ENCODE assay signal across 23 cellular contexts in the genomic region with DNA sequence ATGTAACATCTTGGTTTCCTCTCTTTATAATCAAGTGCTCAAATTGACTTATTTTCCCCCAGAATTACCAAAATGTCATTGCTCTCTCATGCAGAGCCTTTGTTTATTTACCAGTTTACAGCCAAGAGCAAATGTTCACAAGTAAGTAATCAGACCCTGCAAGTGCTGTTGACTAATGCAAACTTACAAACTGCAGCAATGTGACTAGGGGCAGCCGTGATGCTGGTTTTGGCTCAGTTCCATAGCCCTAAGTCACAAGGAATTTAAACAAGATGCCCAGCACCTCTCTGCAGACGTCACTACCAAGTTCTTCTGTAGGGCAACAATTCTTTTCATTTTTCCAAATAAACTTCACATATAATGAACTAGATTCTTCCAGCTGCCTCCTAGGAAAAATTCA.
DNase-seq lines count a peak whose midpoint lies in the region; ATAC-seq and TF ChIP-seq lines count a peak whose summit lies in the region.
"Had no signal": no experiment of that assay in that cellular context is flagged by ENCODE, and none has a peak within 500 bp of the region (broad histone marks: within the 10 kb centered on the region; RNA-seq: fewer than 3 reads in every experiment).

No MANE protein-coding gene starts in this region.

- intact Hi-C loops in A673 (cut with micrococcal nuclease; ENCODE audit: unreplicated experiment) = no loop called here

- peak; percentile 13 for DNase-seq in A673 (ENCODE audit: low spot score)
- DNase-seq in HEK293T (ENCODE audit: extremely low spot score) = peak; percentile 14
- peak; percentile 12 for DNase-seq in SK-N-DZ (ENCODE audit: low spot score)
- peak; percentile 2 for DNase-seq in fibroblast of mammary gland (ENCODE audit: low read depth)
- no peak for DNase-seq in stimulated activated naive CD4-positive, alpha-beta T cell treated with Interleukin-2 at 50 U/mL for 16 hours (lab: John Stamatoyannopoulos, UW)
- DNase-seq: activated CD4-positive, alpha-beta T cell treated with anti-CD3 and anti-CD28 coated beads for 1 hour; activated naive CD4-positive, alpha-beta T cell; activated T-cell treated with anti-CD3 and anti-CD28 coated beads, Interleukin-2, amount 50 U/mL, for 24 hours; amniotic stem cell; cerebellar nuclear complex; DMS153; H7; left cardiac atrium; NCI-H1694 treated with DMSO at 0.1 percent for 48 hours; NCI-H2227 treated with DMSO at 0.1 percent for 48 hours; RPMI8226; small intestine; stimulated activated naive B cell treated with anti-CD40 and anti-IgM and Interleukin-4, amounts not matched to agents 10 μg/mL and 1 μg/mL and 100 μg/mL, for 72 hours; testis had no signal

- H3K9me3 ChIP-seq in A673 (ENCODE audit: low read depth, low read length, poor library complexity, severe bottlenecking) = no peaks in the 10 kb centered on the region
- H3K9me3 ChIP-seq: testis, vagina had no signal

- H3K4me3 ChIP-seq in A673 (ENCODE audit: low read depth, low read length, poor library complexity, severe bottlenecking) = no peak overlapping the region
- no peak overlapping the region for H3K4me3 ChIP-seq in fibroblast of mammary gland (ENCODE audit: control insufficient read depth, low read depth, low read length)
- H3K4me3 ChIP-seq: testis, vagina had no signal

- no peaks in the 10 kb centered on the region for H3K4me1 ChIP-seq in A673 (ENCODE audit: insufficient read depth, low read length, poor library complexity, severe bottlenecking)
- H3K4me1 ChIP-seq: testis, vagina had no signal

- CTCF ChIA-PET in A673 (lab: Charles Lee) (interaction anchor here (0.5 kb wide), 1 partner anchor 10 kb away, joined by 3 read pairs; no protein-coding TSS in a partner anchor), HEK293T (lab: Yijun Ruan, JAX) (no interaction called here)

- no peak overlapping the region for H3K27ac ChIP-seq in A673 (ENCODE audit: low read depth, low read length, poor library complexity, severe bottlenecking)
- H3K27ac ChIP-seq: testis, vagina had no signal

- POLR2A ChIA-PET in A673 (lab: Charles Lee; ENCODE audit: low non-redundant PET) (no interaction called here), HEK293T (lab: Yijun Ruan, JAX) (no interaction called here)

- TF ChIP-seq CTCF in A673 (conservative IDR thresholded peaks at IDR 0.05; ENCODE audit: low read depth, low read length) = no peak
- TF ChIP-seq CTCF in fibroblast of mammary gland (conservative IDR thresholded peaks at IDR 0.05; ENCODE audit: control insufficient read depth, insufficient read depth, low read depth, low read length) = no peak

- no peak for ATAC-seq in HG03095 (IDR thresholded peaks at IDR 0.05; ENCODE audit: unreplicated experiment)
- no peak for ATAC-seq in GM18520 (IDR thresholded peaks at IDR 0.05; ENCODE audit: unreplicated experiment)
- no peak for ATAC-seq in HG03378 (IDR thresholded peaks at IDR 0.05; ENCODE audit: unreplicated experiment)
- ATAC-seq: left cardiac atrium; stimulated activated naive B cell treated with anti-CD40 and anti-IgM and Interleukin-4, amounts not matched to agents 10 μg/mL and 1 μg/mL and 100 μg/mL, for 72 hours had no signal

- H3K27me3 ChIP-seq in A673 (replicated peaks; ENCODE audit: insufficient read depth, low read depth, low read length, poor library complexity) = no peaks in the 10 kb centered on the region
- H3K27me3 ChIP-seq: testis, vagina had no signal

- BruUV-seq in A673 (replicated peaks; lab: Mats Ljungman, UMichigan) = no TSS peak

- H3K36me3 ChIP-seq in A673 (ENCODE audit: insufficient read depth, low read length, poor library complexity, severe bottlenecking) = no peaks in the 10 kb centered on the region
- H3K36me3 ChIP-seq: vagina had no signal

TF ChIP-seq in HEK293T, 16 proteins besides CTCF, POLR2A, EP300 and RAD21:
- no peak for TF ChIP-seq NFRKB (IDR thresholded peaks at IDR 0.05)
- no peak for TF ChIP-seq LEF1 (IDR thresholded peaks at IDR 0.05; ENCODE audit: borderline replicate concordance)
- TF ChIP-seq FOXA1 (IDR thresholded peaks at IDR 0.05) = no peak
- no peak for TF ChIP-seq ELF4 (IDR thresholded peaks at IDR 0.05)
- no peak for TF ChIP-seq HDGF (IDR thresholded peaks at IDR 0.05; ENCODE audit: borderline replicate concordance)
- TF ChIP-seq SUZ12 (IDR thresholded peaks at IDR 0.05) = no peak
- TF ChIP-seq SP1 (IDR thresholded peaks at IDR 0.05) = no peak
- no peak for TF ChIP-seq FOXK2 (IDR thresholded peaks at IDR 0.05)
- TF ChIP-seq L3MBTL2 (conservative IDR thresholded peaks at IDR 0.05) = no peak
- no peak for TF ChIP-seq TARDBP (IDR thresholded peaks at IDR 0.05)
- TF ChIP-seq ARNT (IDR thresholded peaks at IDR 0.05) = no peak
- no peak for TF ChIP-seq FOXM1 (IDR thresholded peaks at IDR 0.05; ENCODE audit: borderline replicate concordance)
- TF ChIP-seq, protein P1, sequence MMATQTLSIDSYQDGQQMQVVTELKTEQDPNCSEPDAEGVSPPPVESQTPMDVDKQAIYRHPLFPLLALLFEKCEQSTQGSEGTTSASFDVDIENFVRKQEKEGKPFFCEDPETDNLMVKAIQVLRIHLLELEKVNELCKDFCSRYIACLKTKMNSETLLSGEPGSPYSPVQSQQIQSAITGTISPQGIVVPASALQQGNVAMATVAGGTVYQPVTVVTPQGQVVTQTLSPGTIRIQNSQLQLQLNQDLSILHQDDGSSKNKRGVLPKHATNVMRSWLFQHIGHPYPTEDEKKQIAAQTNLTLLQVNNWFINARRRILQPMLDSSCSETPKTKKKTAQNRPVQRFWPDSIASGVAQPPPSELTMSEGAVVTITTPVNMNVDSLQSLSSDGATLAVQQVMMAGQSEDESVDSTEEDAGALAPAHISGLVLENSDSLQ (IDR thresholded peaks at IDR 0.05) = no peak
- TF ChIP-seq ZNF384 (IDR thresholded peaks at IDR 0.05) = no peak
TF ChIP-seq in HEK293T: peak in this region for 0.
